In the genomic region with DNA sequence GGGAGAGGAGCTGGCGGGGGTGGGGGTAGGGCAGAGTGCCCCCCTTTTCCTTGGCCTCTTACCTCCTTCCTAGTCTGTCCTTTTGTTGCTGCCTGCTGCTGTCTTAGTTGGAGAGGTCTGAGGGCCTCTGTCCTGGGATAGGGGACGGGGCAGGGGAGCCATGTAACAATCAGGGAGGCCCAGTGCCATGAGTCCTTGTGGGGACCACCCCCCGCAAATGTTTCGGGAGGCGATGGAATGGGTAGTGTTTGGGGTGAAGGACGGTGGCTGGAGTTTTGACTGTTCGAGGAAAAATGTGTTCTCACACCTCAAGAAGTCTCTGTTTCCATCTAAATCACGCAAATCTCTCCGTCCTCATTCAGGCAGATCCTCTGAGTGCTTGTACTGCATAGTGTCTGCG, we compare ENCODE assay signal across 20 cellular contexts.
A peak's percentile ranks its signal among the peaks of the same experiment; 100 is the strongest.
DNase-seq lines count a peak whose midpoint lies in the region; ATAC-seq, FAIRE-seq and TF ChIP-seq lines count a peak whose summit lies in the region.
"Had no signal": no experiment of that assay in that cellular context is flagged by ENCODE, and none has a peak within 500 bp of the region (broad histone marks: within the 10 kb centered on the region; RNA-seq: fewer than 3 reads in every experiment).

No MANE protein-coding gene starts in this region.

- peaks cover 15% of the 10 kb centered on the region for H3F3A ChIP-seq in SK-N-SH (replicated peaks; ENCODE audit: insufficient read depth)

- no peaks in the 10 kb centered on the region for H3K9me3 Mint-ChIP-seq in astrocyte (ENCODE audit: unreplicated experiment)
- H3K9me3 Mint-ChIP-seq in nephron = no peaks in the 10 kb centered on the region
- no peaks in the 10 kb centered on the region for H3K9me3 Mint-ChIP-seq in CD4-positive, alpha-beta T cell

- H3K79me2 ChIP-seq in SK-N-SH (ENCODE audit: insufficient read depth) (0 out of 2 replicates have a peak, but pooled peaks cover 3% of the 10 kb centered on the region), astrocyte (ENCODE audit: insufficient read depth, low read length) (no peaks in the 10 kb centered on the region)

- WGBS in SK-N-SH (ENCODE audit: low lambda C conversion rate) = 91% methylated on average over 10 of the region's 10 CpGs

- H3K4me1 Mint-ChIP-seq in astrocyte (ENCODE audit: low read depth, unreplicated experiment) = peaks cover 31% of the 10 kb centered on the region
- H3K4me1 Mint-ChIP-seq in nephron = peaks cover 8% of the 10 kb centered on the region
- no peaks in the 10 kb centered on the region for H3K4me1 Mint-ChIP-seq in CD4-positive, alpha-beta T cell (ENCODE audit: low read depth)

- FAIRE-seq in astrocyte (lab: Jason Lieb, UNC) = no peak
- FAIRE-seq: GM12891, GM18507 had no signal

- no peaks in the 10 kb centered on the region for H3K27me3 Mint-ChIP-seq in astrocyte (ENCODE audit: low read depth, unreplicated experiment)
- peaks cover 14% of the 10 kb centered on the region for H3K27me3 Mint-ChIP-seq in nephron (ENCODE audit: low read depth)
- no peaks in the 10 kb centered on the region for H3K27me3 Mint-ChIP-seq in CD4-positive, alpha-beta T cell

- H3K4me2 ChIP-seq in SK-N-SH = no peak overlapping the region
- no peak overlapping the region for H3K4me2 ChIP-seq in astrocyte (ENCODE audit: low read length)

- no peak for TF ChIP-seq EP300 in SK-N-SH (IDR thresholded peaks at IDR 0.05; ENCODE audit: borderline replicate concordance in 1 of 2, low read depth in 1 of 2, low read length in 1 of 2)

- H3K4me3 ChIP-seq in SK-N-SH (ENCODE audit: low read depth in 2 of 2, low read length in 1 of 2) (no peak overlapping the region), astrocyte (ENCODE audit: insufficient read depth, low read depth, low read length) (no peak overlapping the region)

- POLR2A ChIA-PET in SK-N-SH (lab: Yijun Ruan, JAX) = interaction anchor here (1.0 kb wide), 1 partner anchor 40 kb away, joined by 3 read pairs; no protein-coding TSS in a partner anchor
- POLR2A ChIA-PET in CD4-positive, alpha-beta T cell (lab: Charles Lee) = no interaction called here

- TF ChIP-seq RAD21 in SK-N-SH (IDR thresholded peaks at IDR 0.05; ENCODE audit: low read length) = no peak

- no peak for DNase-seq in SK-N-SH
- DNase-seq in astrocyte (ENCODE audit: low read depth) = no peak
- peak; percentile 27 for DNase-seq in ureter (ENCODE audit: low spot score)
- DNase-seq in HK-2 (ENCODE audit: unreplicated experiment) = no peak
- DNase-seq in CD4-positive, alpha-beta T cell = no peak
- DNase-seq in activated CD4-positive, CD25-positive, alpha-beta regulatory T cell treated with anti-CD3 and anti-CD28 coated beads, Interleukin-2, amount 50 U/mL, for 72 hours = no peak
- DNase-seq: BE2C, DMS 273 treated with DMSO at 0.1 percent for 48 hours, GF-D8, GOT3, NCI-H1048, NCI-H146, NCI-H2081, NCI-H510A treated with DMSO at 0.1 percent for 48 hours, SIG-M5 had no signal

- no peaks in the 10 kb centered on the region for H3K27me3 ChIP-seq in SK-N-SH (ENCODE audit: insufficient read depth)
- H3K27me3 ChIP-seq in astrocyte (ENCODE audit: insufficient read depth, low read length) = peaks cover 4% of the 10 kb centered on the region
- no peaks in the 10 kb centered on the region for H3K27me3 ChIP-seq in CD4-positive, alpha-beta T cell (ENCODE audit: control insufficient read depth, insufficient read depth, low read length)
- H3K27me3 ChIP-seq: BE2C had no signal

- H3K27ac Mint-ChIP-seq in astrocyte (ENCODE audit: unreplicated experiment) = peak overlapping the region; percentile 26
- peak overlapping the region; percentile 14 to 74 (median 55) for H3K27ac Mint-ChIP-seq in nephron
- no peak overlapping the region for H3K27ac Mint-ChIP-seq in CD4-positive, alpha-beta T cell

- CTCF ChIA-PET in SK-N-SH (lab: Yijun Ruan, JAX) = interaction anchor here (1.9 to 2.7 kb wide), 2 partner anchors 27 to 116 kb away, joined by 7 to 11 read pairs; no protein-coding TSS in a partner anchor
- CTCF ChIA-PET in CD4-positive, alpha-beta T cell (lab: Charles Lee) = no interaction called here

- H3K36me3 Mint-ChIP-seq in astrocyte (ENCODE audit: low read depth, unreplicated experiment) = no peaks in the 10 kb centered on the region
- no peaks in the 10 kb centered on the region for H3K36me3 Mint-ChIP-seq in nephron (ENCODE audit: low read depth)
- peaks cover 46% of the 10 kb centered on the region for H3K36me3 Mint-ChIP-seq in CD4-positive, alpha-beta T cell (ENCODE audit: low read depth)

- H3K27ac ChIP-seq in SK-N-SH (ENCODE audit: low read depth in 2 of 2, low read length in 1 of 2) (peak overlapping the region; percentile 87 to 95; a peak in 3 of 4 replicates), astrocyte (ENCODE audit: low read depth, low read length) (no peak overlapping the region)
- H3K27ac ChIP-seq in CD4-positive, alpha-beta T cell (ENCODE audit: low read depth, low read length) = no peak overlapping the region
- H3K27ac ChIP-seq: 22Rv1 had no signal

- H3K9me3 ChIP-seq in SK-N-SH (no peaks in the 10 kb centered on the region), astrocyte (ENCODE audit: insufficient read depth, low read depth, low read length) (no peaks in the 10 kb centered on the region)
- no peaks in the 10 kb centered on the region for H3K9me3 ChIP-seq in CD4-positive, alpha-beta T cell (ENCODE audit: control insufficient read depth, low read length)
- H3K9me3 ChIP-seq: BE2C had no signal

- no peaks in the 10 kb centered on the region for H3K9me2 ChIP-seq in SK-N-SH

- H3K4me1 ChIP-seq in SK-N-SH (ENCODE audit: control insufficient read depth in 1 of 2, insufficient read depth in 2 of 2, low read depth in 1 of 2, low read length in 1 of 2) = peaks cover 20 to 58% of the 10 kb centered on the region in 2 experiments; a peak in 3 of 4 replicates
- H3K4me1 ChIP-seq in astrocyte (ENCODE audit: insufficient read depth, low read length) = peaks cover 16% of the 10 kb centered on the region

- H4K20me1 ChIP-seq in SK-N-SH (ENCODE audit: insufficient read depth) (no peaks in the 10 kb centered on the region), astrocyte (ENCODE audit: insufficient read depth, low read length) (no peaks in the 10 kb centered on the region)

- no peak overlapping the region for H3K9ac ChIP-seq in SK-N-SH
- no peak overlapping the region for H3K9ac ChIP-seq in astrocyte (ENCODE audit: low read length)

- TF ChIP-seq CTCF in SK-N-SH (IDR thresholded peaks at IDR 0.05) (no peak), astrocyte (IDR thresholded peaks at IDR 0.05; ENCODE audit: insufficient read depth, low read depth, low read length) (no peak), nephron (IDR thresholded peaks at IDR 0.05; ENCODE audit: unreplicated experiment in 3 of 3) (no peak)
- no peak for TF ChIP-seq CTCF in CD4-positive, alpha-beta T cell (IDR thresholded peaks at IDR 0.05)

- H2AFZ ChIP-seq in SK-N-SH (ENCODE audit: low read depth) (no peak overlapping the region), astrocyte (ENCODE audit: low read depth, low read length) (no peak overlapping the region)

- no peak for ATAC-seq in SK-N-SH treated with all-trans-retinoic acid at 6 μM for 48 hours
- ATAC-seq in CD4-positive, alpha-beta T cell (ENCODE audit: poor library complexity) = no peak

- H3K36me3 ChIP-seq in SK-N-SH (replicated peaks in 1 of 2; ENCODE audit: control insufficient read depth in 1 of 2, insufficient read depth in 2 of 2, low read length in 1 of 2) = peaks cover 0 to 13% of the 10 kb centered on the region in 2 experiments
- H3K36me3 ChIP-seq in astrocyte (ENCODE audit: insufficient read depth, low read length) = no peaks in the 10 kb centered on the region

- H3K4me3 Mint-ChIP-seq in astrocyte (ENCODE audit: unreplicated experiment) = no peak overlapping the region
- no peak overlapping the region for H3K4me3 Mint-ChIP-seq in nephron
- H3K4me3 Mint-ChIP-seq in CD4-positive, alpha-beta T cell = no peak overlapping the region

- intact Hi-C loops in CD4-positive, alpha-beta T cell (cut with DNase I, micrococcal nuclease) = no loop called here

TF ChIP-seq in SK-N-SH, 30 proteins besides CTCF, POLR2A, EP300 and RAD21:
- no peak for TF ChIP-seq TCF12 (IDR thresholded peaks at IDR 0.05)
TF ChIP-seq in SK-N-SH: peak in this region for 0.

TF ChIP-seq in SK-N-SH treated with all-trans-retinoic acid at 6 μM for 48 hours, 23 proteins besides CTCF, POLR2A, EP300 and RAD21 (continues in another document):
- TF ChIP-seq TCF4 (CRISPR knock-in tag; IDR thresholded peaks at IDR 0.05; ENCODE audit: borderline replicate concordance) (no peak), ZFP30 (CRISPR knock-in tag; IDR thresholded peaks at IDR 0.05) (no peak), CSRNP3 (CRISPR knock-in tag; IDR thresholded peaks at IDR 0.05) (no peak), RARB (CRISPR knock-in tag; IDR thresholded peaks at IDR 0.05) (no peak), ISL1 (CRISPR knock-in tag; IDR thresholded peaks at IDR 0.05) (no peak), ZFP3 (CRISPR knock-in tag; IDR thresholded peaks at IDR 0.05) (no peak), CSDC2 (CRISPR knock-in tag; IDR thresholded peaks at IDR 0.05) (no peak)
- TF ChIP-seq, protein P1, sequence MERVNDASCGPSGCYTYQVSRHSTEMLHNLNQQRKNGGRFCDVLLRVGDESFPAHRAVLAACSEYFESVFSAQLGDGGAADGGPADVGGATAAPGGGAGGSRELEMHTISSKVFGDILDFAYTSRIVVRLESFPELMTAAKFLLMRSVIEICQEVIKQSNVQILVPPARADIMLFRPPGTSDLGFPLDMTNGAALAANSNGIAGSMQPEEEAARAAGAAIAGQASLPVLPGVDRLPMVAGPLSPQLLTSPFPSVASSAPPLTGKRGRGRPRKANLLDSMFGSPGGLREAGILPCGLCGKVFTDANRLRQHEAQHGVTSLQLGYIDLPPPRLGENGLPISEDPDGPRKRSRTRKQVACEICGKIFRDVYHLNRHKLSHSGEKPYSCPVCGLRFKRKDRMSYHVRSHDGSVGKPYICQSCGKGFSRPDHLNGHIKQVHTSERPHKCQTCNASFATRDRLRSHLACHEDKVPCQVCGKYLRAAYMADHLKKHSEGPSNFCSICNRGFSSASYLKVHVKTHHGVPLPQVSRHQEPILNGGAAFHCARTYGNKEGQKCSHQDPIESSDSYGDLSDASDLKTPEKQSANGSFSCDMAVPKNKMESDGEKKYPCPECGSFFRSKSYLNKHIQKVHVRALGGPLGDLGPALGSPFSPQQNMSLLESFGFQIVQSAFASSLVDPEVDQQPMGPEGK (CRISPR knock-in tag; IDR thresholded peaks at IDR 0.05; ENCODE audit: borderline replicate concordance) = no peak

Comparison
In these comparisons a context has a peak if more than half of its experiments do, and no peak if none do; other contexts are left out.
1. H3K27ac ChIP-seq: peak in SK-N-SH (2 of 2); none in astrocyte (single experiment) and CD4-positive, alpha-beta T cell (single experiment).